1 cellular context compared by ENCODE assay signal in the genomic region with DNA sequence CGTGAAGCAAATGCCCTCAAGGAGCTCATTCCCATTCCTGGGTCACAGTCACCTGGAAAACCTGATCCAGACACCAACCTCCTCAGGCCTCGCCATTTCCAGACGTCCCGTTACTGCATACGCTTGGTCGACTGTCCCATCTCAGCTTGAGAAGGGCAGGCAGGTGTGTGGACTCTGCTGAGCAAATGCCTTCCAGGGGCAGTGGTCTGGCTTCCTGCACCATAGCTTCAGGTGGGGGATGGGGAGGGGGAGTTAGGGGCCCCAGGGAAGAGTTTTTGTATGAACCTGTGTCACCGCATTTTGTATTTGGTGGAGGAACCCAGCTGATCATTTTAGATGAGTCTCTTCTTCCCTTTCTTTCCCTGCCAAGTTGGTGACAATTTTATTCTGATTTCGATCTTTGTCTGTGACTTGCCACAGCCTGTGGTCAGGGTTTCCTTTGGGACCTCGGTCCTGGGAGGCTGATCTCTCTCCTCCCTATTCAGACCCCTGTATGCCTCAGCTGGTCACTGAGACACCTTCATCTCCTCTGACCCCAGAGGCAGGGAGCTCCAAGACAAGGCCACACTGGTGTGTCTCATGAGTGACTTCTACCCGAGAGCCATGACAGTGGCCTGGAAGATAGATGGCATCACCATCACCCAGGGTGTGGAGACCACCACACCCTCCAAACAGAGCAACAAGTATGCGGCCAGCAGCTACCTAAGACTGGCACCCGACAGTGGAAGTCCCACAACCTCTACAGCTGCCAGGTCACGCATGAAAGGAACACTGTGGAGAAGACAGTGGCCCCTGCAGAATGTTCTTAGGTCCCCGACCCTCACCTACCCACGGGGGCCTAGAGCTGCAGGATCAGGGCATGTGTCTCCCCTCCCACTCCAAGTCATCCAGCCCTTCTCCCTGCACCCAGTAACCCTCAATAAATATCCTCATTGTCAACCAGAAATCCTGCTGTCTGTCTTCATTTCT.
A peak's percentile ranks its signal among the peaks of the same experiment; 100 is the strongest.
TF ChIP-seq lines count a peak whose summit lies in the region.

No MANE protein-coding gene starts in this region.

TF ChIP-seq in K562, 482 proteins besides CTCF, POLR2A, EP300 and RAD21 (continued from another document):
- TF ChIP-seq, protein P1, sequence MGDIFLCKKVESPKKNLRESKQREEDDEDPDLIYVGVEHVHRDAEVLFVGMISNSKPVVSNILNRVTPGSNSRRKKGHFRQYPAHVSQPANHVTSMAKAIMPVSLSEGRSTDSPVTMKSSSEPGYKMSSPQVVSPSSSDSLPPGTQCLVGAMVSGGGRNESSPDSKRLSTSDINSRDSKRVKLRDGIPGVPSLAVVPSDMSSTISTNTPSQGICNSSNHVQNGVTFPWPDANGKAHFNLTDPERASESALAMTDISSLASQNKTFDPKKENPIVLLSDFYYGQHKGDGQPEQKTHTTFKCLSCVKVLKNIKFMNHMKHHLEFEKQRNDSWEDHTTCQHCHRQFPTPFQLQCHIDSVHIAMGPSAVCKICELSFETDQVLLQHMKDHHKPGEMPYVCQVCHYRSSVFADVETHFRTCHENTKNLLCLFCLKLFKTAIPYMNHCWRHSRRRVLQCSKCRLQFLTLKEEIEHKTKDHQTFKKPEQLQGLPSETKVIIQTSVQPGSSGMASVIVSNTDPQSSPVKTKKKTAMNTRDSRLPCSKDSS (IDR thresholded peaks at IDR 0.05; ENCODE audit: low read depth, partially characterized antibody): no peak
- TF ChIP-seq, protein P2, sequence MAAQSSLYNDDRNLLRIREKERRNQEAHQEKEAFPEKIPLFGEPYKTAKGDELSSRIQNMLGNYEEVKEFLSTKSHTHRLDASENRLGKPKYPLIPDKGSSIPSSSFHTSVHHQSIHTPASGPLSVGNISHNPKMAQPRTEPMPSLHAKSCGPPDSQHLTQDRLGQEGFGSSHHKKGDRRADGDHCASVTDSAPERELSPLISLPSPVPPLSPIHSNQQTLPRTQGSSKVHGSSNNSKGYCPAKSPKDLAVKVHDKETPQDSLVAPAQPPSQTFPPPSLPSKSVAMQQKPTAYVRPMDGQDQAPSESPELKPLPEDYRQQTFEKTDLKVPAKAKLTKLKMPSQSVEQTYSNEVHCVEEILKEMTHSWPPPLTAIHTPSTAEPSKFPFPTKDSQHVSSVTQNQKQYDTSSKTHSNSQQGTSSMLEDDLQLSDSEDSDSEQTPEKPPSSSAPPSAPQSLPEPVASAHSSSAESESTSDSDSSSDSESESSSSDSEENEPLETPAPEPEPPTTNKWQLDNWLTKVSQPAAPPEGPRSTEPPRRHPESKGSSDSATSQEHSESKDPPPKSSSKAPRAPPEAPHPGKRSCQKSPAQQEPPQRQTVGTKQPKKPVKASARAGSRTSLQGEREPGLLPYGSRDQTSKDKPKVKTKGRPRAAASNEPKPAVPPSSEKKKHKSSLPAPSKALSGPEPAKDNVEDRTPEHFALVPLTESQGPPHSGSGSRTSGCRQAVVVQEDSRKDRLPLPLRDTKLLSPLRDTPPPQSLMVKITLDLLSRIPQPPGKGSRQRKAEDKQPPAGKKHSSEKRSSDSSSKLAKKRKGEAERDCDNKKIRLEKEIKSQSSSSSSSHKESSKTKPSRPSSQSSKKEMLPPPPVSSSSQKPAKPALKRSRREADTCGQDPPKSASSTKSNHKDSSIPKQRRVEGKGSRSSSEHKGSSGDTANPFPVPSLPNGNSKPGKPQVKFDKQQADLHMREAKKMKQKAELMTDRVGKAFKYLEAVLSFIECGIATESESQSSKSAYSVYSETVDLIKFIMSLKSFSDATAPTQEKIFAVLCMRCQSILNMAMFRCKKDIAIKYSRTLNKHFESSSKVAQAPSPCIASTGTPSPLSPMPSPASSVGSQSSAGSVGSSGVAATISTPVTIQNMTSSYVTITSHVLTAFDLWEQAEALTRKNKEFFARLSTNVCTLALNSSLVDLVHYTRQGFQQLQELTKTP (IDR thresholded peaks at IDR 0.05; ENCODE audit: low read depth in 1 of 2, partially characterized antibody in 2 of 2): no peak
- TF ChIP-seq ZNF384 (IDR thresholded peaks at IDR 0.05; ENCODE audit: low read depth, low read length) (no peak), TEAD2 (tag; IDR thresholded peaks at IDR 0.05) (no peak), RBM14 (IDR thresholded peaks at IDR 0.05; ENCODE audit: borderline replicate concordance, insufficient read depth, low read depth, low read length) (no peak), POLR2AphosphoS5 (IDR thresholded peaks at IDR 0.05; ENCODE audit: control insufficient read depth, insufficient read depth, low read depth, low read length) (no peak), POLR2G (IDR thresholded peaks at IDR 0.05; ENCODE audit: low read depth, low read length) (no peak), GTF2F1 (IDR thresholded peaks at IDR 0.05; ENCODE audit: low read depth, low read length) (0 out of 2 replicates have a peak, but pooled peaks have one; percentile 3), MAFK (IDR thresholded peaks at IDR 0.05; ENCODE audit: low read length) (peak; percentile 12; the same call in 1 of the 2 replicates), ZNF12 (CRISPR knock-in tag; IDR thresholded peaks at IDR 0.05) (no peak), BACH1 (tag; IDR thresholded peaks at IDR 0.05) (no peak), KLF1 (tag; IDR thresholded peaks at IDR 0.05) (0 out of 2 replicates have a peak, but pooled peaks have one; percentile 42)
TF ChIP-seq in K562: peak in this region for 18.
